In genomic region chr12:53451661-53452158, GRCh38 we compare ENCODE assay signal across 1 cellular context.
TF ChIP-seq lines count a peak whose summit lies in the region.

Gene PCBP2 (plus strand): TSS chr12:53452102. CDS start chr12:53454801, 2,699 bp downstream.

TF ChIP-seq in HepG2, 621 proteins besides CTCF, POLR2A, EP300 and RAD21 (continued from another document and continues in another):
- peak; percentile 79 for TF ChIP-seq YEATS4 (CRISPR knock-in tag; IDR thresholded peaks at IDR 0.05; ENCODE audit: borderline replicate concordance)
- no peak for TF ChIP-seq PRMT3 (CRISPR knock-in tag; IDR thresholded peaks at IDR 0.05; ENCODE audit: borderline replicate concordance, low read depth)
- TF ChIP-seq, protein P1, sequence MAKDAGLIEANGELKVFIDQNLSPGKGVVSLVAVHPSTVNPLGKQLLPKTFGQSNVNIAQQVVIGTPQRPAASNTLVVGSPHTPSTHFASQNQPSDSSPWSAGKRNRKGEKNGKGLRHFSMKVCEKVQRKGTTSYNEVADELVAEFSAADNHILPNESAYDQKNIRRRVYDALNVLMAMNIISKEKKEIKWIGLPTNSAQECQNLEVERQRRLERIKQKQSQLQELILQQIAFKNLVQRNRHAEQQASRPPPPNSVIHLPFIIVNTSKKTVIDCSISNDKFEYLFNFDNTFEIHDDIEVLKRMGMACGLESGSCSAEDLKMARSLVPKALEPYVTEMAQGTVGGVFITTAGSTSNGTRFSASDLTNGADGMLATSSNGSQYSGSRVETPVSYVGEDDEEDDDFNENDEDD (CRISPR knock-in tag; IDR thresholded peaks at IDR 0.05; ENCODE audit: borderline replicate concordance): peak; percentile 69; the same call in 1 of the 2 replicates
- no peak for TF ChIP-seq SETDB1 (CRISPR knock-in tag; IDR thresholded peaks at IDR 0.05; ENCODE audit: borderline replicate concordance)
- TF ChIP-seq AKAP8 (CRISPR knock-in tag; IDR thresholded peaks at IDR 0.05): no peak
- no peak for TF ChIP-seq SRY (CRISPR knock-in tag; IDR thresholded peaks at IDR 0.05)
- TF ChIP-seq ZNF30 (CRISPR knock-in tag; IDR thresholded peaks at IDR 0.05): no peak
- TF ChIP-seq, protein P2, sequence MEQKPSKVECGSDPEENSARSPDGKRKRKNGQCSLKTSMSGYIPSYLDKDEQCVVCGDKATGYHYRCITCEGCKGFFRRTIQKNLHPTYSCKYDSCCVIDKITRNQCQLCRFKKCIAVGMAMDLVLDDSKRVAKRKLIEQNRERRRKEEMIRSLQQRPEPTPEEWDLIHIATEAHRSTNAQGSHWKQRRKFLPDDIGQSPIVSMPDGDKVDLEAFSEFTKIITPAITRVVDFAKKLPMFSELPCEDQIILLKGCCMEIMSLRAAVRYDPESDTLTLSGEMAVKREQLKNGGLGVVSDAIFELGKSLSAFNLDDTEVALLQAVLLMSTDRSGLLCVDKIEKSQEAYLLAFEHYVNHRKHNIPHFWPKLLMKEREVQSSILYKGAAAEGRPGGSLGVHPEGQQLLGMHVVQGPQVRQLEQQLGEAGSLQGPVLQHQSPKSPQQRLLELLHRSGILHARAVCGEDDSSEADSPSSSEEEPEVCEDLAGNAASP (CRISPR knock-in tag; IDR thresholded peaks at IDR 0.05; ENCODE audit: borderline replicate concordance): peak; percentile 67; the same call in 1 of the 2 replicates
- TF ChIP-seq, protein P3, sequence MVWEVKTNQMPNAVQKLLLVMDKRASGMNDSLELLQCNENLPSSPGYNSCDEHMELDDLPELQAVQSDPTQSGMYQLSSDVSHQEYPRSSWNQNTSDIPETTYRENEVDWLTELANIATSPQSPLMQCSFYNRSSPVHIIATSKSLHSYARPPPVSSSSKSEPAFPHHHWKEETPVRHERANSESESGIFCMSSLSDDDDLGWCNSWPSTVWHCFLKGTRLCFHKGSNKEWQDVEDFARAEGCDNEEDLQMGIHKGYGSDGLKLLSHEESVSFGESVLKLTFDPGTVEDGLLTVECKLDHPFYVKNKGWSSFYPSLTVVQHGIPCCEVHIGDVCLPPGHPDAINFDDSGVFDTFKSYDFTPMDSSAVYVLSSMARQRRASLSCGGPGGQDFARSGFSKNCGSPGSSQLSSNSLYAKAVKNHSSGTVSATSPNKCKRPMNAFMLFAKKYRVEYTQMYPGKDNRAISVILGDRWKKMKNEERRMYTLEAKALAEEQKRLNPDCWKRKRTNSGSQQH (CRISPR knock-in tag; IDR thresholded peaks at IDR 0.05; ENCODE audit: low read depth): 0 out of 2 replicates have a peak, but pooled peaks have one; percentile 75
- TF ChIP-seq, protein P4, sequence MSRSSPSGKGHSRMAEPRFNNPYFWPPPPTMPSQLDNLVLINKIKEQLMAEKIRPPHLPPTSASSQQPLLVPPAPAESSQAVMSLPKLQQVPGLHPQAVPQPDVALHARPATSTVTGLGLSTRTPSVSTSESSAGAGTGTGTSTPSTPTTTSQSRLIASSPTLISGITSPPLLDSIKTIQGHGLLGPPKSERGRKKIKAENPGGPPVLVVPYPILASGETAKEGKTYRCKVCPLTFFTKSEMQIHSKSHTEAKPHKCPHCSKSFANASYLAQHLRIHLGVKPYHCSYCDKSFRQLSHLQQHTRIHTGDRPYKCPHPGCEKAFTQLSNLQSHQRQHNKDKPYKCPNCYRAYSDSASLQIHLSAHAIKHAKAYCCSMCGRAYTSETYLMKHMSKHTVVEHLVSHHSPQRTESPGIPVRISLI (CRISPR knock-in tag; IDR thresholded peaks at IDR 0.05; ENCODE audit: borderline replicate concordance): no peak
- TF ChIP-seq, protein P5, sequence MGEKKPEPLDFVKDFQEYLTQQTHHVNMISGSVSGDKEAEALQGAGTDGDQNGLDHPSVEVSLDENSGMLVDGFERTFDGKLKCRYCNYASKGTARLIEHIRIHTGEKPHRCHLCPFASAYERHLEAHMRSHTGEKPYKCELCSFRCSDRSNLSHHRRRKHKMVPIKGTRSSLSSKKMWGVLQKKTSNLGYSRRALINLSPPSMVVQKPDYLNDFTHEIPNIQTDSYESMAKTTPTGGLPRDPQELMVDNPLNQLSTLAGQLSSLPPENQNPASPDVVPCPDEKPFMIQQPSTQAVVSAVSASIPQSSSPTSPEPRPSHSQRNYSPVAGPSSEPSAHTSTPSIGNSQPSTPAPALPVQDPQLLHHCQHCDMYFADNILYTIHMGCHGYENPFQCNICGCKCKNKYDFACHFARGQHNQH (CRISPR knock-in tag; IDR thresholded peaks at IDR 0.05): peak; percentile 81
- no peak for TF ChIP-seq U2AF2 (IDR thresholded peaks at IDR 0.05; ENCODE audit: low read depth, low read length)
- no peak for TF ChIP-seq ZBTB46 (CRISPR knock-in tag; IDR thresholded peaks at IDR 0.05; ENCODE audit: borderline replicate concordance)
- 0 out of 2 replicates have a peak, but pooled peaks have one; percentile 30 for TF ChIP-seq MIER2 (CRISPR knock-in tag; IDR thresholded peaks at IDR 0.05)
- TF ChIP-seq ELF3 (CRISPR knock-in tag; IDR thresholded peaks at IDR 0.05): peak; percentile 77
- peak; percentile 79; the same call in 1 of the 2 replicates for TF ChIP-seq FOXK1 (CRISPR knock-in tag; IDR thresholded peaks at IDR 0.05; ENCODE audit: borderline replicate concordance, low read depth)
- 0 out of 2 replicates have a peak, but pooled peaks have one; percentile 73 for TF ChIP-seq ZNF136 (CRISPR knock-in tag; IDR thresholded peaks at IDR 0.05; ENCODE audit: low read depth)
- TF ChIP-seq ZNF501 (CRISPR knock-in tag; IDR thresholded peaks at IDR 0.05): peak; percentile 93
- no peak for TF ChIP-seq HMG20A (CRISPR knock-in tag; IDR thresholded peaks at IDR 0.05; ENCODE audit: borderline replicate concordance)
- TF ChIP-seq, protein P6, sequence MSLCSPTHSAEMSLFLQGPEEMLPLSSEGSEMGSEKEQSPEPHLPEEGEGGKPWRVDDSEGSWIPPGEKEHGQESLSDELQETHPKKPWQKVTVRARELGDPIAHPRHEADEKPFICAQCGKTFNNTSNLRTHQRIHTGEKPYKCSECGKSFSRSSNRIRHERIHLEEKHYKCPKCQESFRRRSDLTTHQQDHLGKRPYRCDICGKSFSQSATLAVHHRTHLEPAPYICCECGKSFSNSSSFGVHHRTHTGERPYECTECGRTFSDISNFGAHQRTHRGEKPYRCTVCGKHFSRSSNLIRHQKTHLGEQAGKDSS (CRISPR knock-in tag; IDR thresholded peaks at IDR 0.05; ENCODE audit: borderline replicate concordance, low read depth): peak; percentile 63; the same call in 1 of the 2 replicates
- 0 out of 2 replicates have a peak, but pooled peaks have one; percentile 8 for TF ChIP-seq ESRRA (CRISPR knock-in tag; IDR thresholded peaks at IDR 0.05; ENCODE audit: low read depth)
- no peak for TF ChIP-seq ZFP82 (CRISPR knock-in tag; IDR thresholded peaks at IDR 0.05; ENCODE audit: borderline replicate concordance)
- TF ChIP-seq ZNF367 (CRISPR knock-in tag; IDR thresholded peaks at IDR 0.05; ENCODE audit: borderline replicate concordance): no peak
- TF ChIP-seq TEAD3 (CRISPR knock-in tag; optimal IDR thresholded peaks at IDR 0.05; ENCODE audit: borderline replicate concordance): peak; percentile 82
- no peak for TF ChIP-seq EEA1 (CRISPR knock-in tag; IDR thresholded peaks at IDR 0.05; ENCODE audit: borderline replicate concordance)
- no peak; the same call in 1 of the 2 replicates for TF ChIP-seq ZFY (CRISPR knock-in tag; IDR thresholded peaks at IDR 0.05)
- no peak for TF ChIP-seq STAT6 (CRISPR knock-in tag; IDR thresholded peaks at IDR 0.05; ENCODE audit: borderline replicate concordance)
- no peak for TF ChIP-seq CC2D1A (CRISPR knock-in tag; IDR thresholded peaks at IDR 0.05)
- TF ChIP-seq ZMAT5 (CRISPR knock-in tag; IDR thresholded peaks at IDR 0.05; ENCODE audit: borderline replicate concordance, low read depth): no peak
- TF ChIP-seq REPIN1 (CRISPR knock-in tag; IDR thresholded peaks at IDR 0.05; ENCODE audit: borderline replicate concordance, low read depth): peak; percentile 91
- TF ChIP-seq IRF9 (CRISPR knock-in tag; IDR thresholded peaks at IDR 0.05; ENCODE audit: borderline replicate concordance): no peak
- peak; percentile 81; the same call in 1 of the 2 replicates for TF ChIP-seq ZNF747 (CRISPR knock-in tag; IDR thresholded peaks at IDR 0.05; ENCODE audit: borderline replicate concordance)
- TF ChIP-seq RBM39 (IDR thresholded peaks at IDR 0.05; ENCODE audit: low read depth, low read length, poor library complexity, severe bottlenecking): peak; percentile 18
- TF ChIP-seq CAMTA2 (CRISPR knock-in tag; IDR thresholded peaks at IDR 0.05; ENCODE audit: borderline replicate concordance): no peak
- peak; percentile 33; the same call in 1 of the 2 replicates for TF ChIP-seq ZNF124 (CRISPR knock-in tag; IDR thresholded peaks at IDR 0.05)
- TF ChIP-seq NRL (CRISPR knock-in tag; IDR thresholded peaks at IDR 0.05; ENCODE audit: borderline replicate concordance): no peak
- TF ChIP-seq MIXL1 (CRISPR knock-in tag; IDR thresholded peaks at IDR 0.05): peak; percentile 59; the same call in 1 of the 2 replicates
- no peak for TF ChIP-seq JUN (CRISPR knock-in tag; IDR thresholded peaks at IDR 0.05)
- TF ChIP-seq KMT2B (CRISPR knock-in tag; IDR thresholded peaks at IDR 0.05): peak; percentile 87
- TF ChIP-seq MXD4 (CRISPR knock-in tag; IDR thresholded peaks at IDR 0.05): no peak
- no peak for TF ChIP-seq SATB2 (CRISPR knock-in tag; IDR thresholded peaks at IDR 0.05)
- TF ChIP-seq, protein P7, sequence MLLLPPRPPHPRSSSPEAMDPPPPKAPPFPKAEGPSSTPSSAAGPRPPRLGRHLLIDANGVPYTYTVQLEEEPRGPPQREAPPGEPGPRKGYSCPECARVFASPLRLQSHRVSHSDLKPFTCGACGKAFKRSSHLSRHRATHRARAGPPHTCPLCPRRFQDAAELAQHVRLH (CRISPR knock-in tag; IDR thresholded peaks at IDR 0.05; ENCODE audit: borderline replicate concordance, low read depth): peak; percentile 84; the same call in 1 of the 2 replicates
- TF ChIP-seq FOXO1 (CRISPR knock-in tag; IDR thresholded peaks at IDR 0.05): peak; percentile 70
- no peak for TF ChIP-seq JDP2 (CRISPR knock-in tag; IDR thresholded peaks at IDR 0.05; ENCODE audit: borderline replicate concordance)
- no peak for TF ChIP-seq ZNF839 (CRISPR knock-in tag; IDR thresholded peaks at IDR 0.05; ENCODE audit: borderline replicate concordance)
- no peak for TF ChIP-seq MLLT10 (CRISPR knock-in tag; IDR thresholded peaks at IDR 0.05)
- TF ChIP-seq WIZ (CRISPR knock-in tag; IDR thresholded peaks at IDR 0.05): no peak
- peak; percentile 7; the same call in 1 of the 2 replicates for TF ChIP-seq KDM5B (CRISPR knock-in tag; IDR thresholded peaks at IDR 0.05; ENCODE audit: borderline replicate concordance)
- 0 out of 2 replicates have a peak, but pooled peaks have one; percentile 65 for TF ChIP-seq ETV6 (CRISPR knock-in tag; conservative IDR thresholded peaks at IDR 0.05)
- 0 out of 2 replicates have a peak, but pooled peaks have one; percentile 52 for TF ChIP-seq ZNF605 (CRISPR knock-in tag; IDR thresholded peaks at IDR 0.05)
- TF ChIP-seq TSC22D2 (CRISPR knock-in tag; IDR thresholded peaks at IDR 0.05; ENCODE audit: borderline replicate concordance): no peak
